In the genomic region with DNA sequence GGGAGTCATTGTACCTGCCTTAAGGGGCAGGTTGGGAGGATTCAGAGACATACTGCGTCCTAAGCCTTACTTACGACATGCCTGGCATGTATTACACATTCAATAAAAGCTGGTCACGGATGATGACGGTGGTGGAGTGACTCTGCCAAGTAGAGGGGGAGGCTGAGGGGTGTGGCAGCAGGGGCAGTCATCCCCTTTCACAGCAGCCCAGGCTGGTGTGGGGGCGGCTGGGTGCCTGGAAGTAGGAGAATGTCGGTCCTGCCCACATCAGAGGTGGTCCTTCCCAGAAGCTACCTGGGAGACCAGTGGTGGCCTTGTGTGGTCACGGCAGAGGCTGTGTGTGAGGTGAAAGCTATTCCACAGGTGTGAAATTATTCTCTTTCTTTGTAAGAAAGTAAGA, we compare ENCODE assay signal across 1 cellular context.
A peak's percentile ranks its signal among the peaks of the same experiment; 100 is the strongest.
TF ChIP-seq lines count a peak whose summit lies in the region.

No MANE protein-coding gene starts in this region.

TF ChIP-seq in K562, 482 proteins besides CTCF, POLR2A, EP300 and RAD21:
- 0 out of 2 replicates have a peak, but pooled peaks have one; percentile 9 for TF ChIP-seq EGR1 (conservative IDR thresholded peaks at IDR 0.05)
- TF ChIP-seq, protein P1, sequence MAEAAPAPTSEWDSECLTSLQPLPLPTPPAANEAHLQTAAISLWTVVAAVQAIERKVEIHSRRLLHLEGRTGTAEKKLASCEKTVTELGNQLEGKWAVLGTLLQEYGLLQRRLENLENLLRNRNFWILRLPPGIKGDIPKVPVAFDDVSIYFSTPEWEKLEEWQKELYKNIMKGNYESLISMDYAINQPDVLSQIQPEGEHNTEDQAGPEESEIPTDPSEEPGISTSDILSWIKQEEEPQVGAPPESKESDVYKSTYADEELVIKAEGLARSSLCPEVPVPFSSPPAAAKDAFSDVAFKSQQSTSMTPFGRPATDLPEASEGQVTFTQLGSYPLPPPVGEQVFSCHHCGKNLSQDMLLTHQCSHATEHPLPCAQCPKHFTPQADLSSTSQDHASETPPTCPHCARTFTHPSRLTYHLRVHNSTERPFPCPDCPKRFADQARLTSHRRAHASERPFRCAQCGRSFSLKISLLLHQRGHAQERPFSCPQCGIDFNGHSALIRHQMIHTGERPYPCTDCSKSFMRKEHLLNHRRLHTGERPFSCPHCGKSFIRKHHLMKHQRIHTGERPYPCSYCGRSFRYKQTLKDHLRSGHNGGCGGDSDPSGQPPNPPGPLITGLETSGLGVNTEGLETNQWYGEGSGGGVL (CRISPR knock-in tag; IDR thresholded peaks at IDR 0.05): no peak
